Comparison of ENCODE assay signal across 12 cellular contexts in genomic region chr17:70905796-70906195, GRCh38.
DNase-seq lines count a peak whose midpoint lies in the region; ATAC-seq and TF ChIP-seq lines count a peak whose summit lies in the region.
"Had no signal": no experiment of that assay in that cellular context is flagged by ENCODE, and none has a peak within 500 bp of the region (broad histone marks: within the 10 kb centered on the region; RNA-seq: fewer than 3 reads in every experiment).

No MANE protein-coding gene starts in this region.

- no peak for ATAC-seq in omental fat pad (ENCODE audit: low FRiP score)
- no peak for ATAC-seq in activated CD8-positive, alpha-beta T cell treated with anti-CD3 and anti-CD28 coated beads for 36 hours
- ATAC-seq in GM21360 (IDR thresholded peaks at IDR 0.05; ENCODE audit: unreplicated experiment), result no peak
- ATAC-seq in stimulated activated naive CD8-positive, alpha-beta T cell treated with anti-CD3 and anti-CD28 coated beads, Interleukin-15, amount 100 ng/mL, for 72 hours, result no peak
- ATAC-seq: activated naive CD4-positive, alpha-beta T cell treated with anti-CD3 and anti-CD28 coated beads, Interleukin-2, amount 50 U/mL, for 72 hours; stimulated activated naive B cell treated with anti-CD40 and anti-IgM and Interleukin-4, amounts not matched to agents 10 μg/mL and 1 μg/mL and 100 μg/mL, for 72 hours had no signal

- no peak overlapping the region for H3K27ac Mint-ChIP-seq in Calu3 (ENCODE audit: unreplicated experiment)
- no peak overlapping the region for H3K27ac Mint-ChIP-seq in activated CD8-positive, alpha-beta T cell treated with anti-CD3 and anti-CD28 coated beads for 36 hours
- H3K27ac Mint-ChIP-seq in stimulated activated naive CD8-positive, alpha-beta T cell treated with anti-CD3 and anti-CD28 coated beads, Interleukin-15, amount 100 ng/mL, for 72 hours, result no peak overlapping the region
- H3K27ac Mint-ChIP-seq: activated naive CD4-positive, alpha-beta T cell treated with anti-CD3 and anti-CD28 coated beads, Interleukin-2, amount 50 U/mL, for 72 hours; stimulated activated naive B cell treated with anti-CD40 and anti-IgM and Interleukin-4, amounts not matched to agents 10 μg/mL and 1 μg/mL and 100 μg/mL, for 72 hours had no signal

- peaks cover 8% of the 10 kb centered on the region for H3K4me1 Mint-ChIP-seq in Calu3 (ENCODE audit: low read depth, unreplicated experiment)
- no peaks in the 10 kb centered on the region for H3K4me1 Mint-ChIP-seq in activated CD8-positive, alpha-beta T cell treated with anti-CD3 and anti-CD28 coated beads for 36 hours (ENCODE audit: low read depth)
- H3K4me1 Mint-ChIP-seq in stimulated activated naive CD8-positive, alpha-beta T cell treated with anti-CD3 and anti-CD28 coated beads, Interleukin-15, amount 100 ng/mL, for 72 hours, result no peaks in the 10 kb centered on the region
- H3K4me1 Mint-ChIP-seq: stimulated activated naive B cell treated with anti-CD40 and anti-IgM and Interleukin-4, amounts not matched to agents 10 μg/mL and 1 μg/mL and 100 μg/mL, for 72 hours had no signal

- H3K36me3 Mint-ChIP-seq in Calu3 (ENCODE audit: insufficient read depth, unreplicated experiment), result no peaks in the 10 kb centered on the region
- no peaks in the 10 kb centered on the region for H3K36me3 Mint-ChIP-seq in activated CD8-positive, alpha-beta T cell treated with anti-CD3 and anti-CD28 coated beads for 36 hours (ENCODE audit: low read depth)
- H3K36me3 Mint-ChIP-seq: stimulated activated naive B cell treated with anti-CD40 and anti-IgM and Interleukin-4, amounts not matched to agents 10 μg/mL and 1 μg/mL and 100 μg/mL, for 72 hours had no signal

- DNase-seq in Calu3 (peak; percentile 8), RKO (ENCODE audit: low spot score) (peak; percentile 50), fibroblast of peridontal ligament (ENCODE audit: extremely low read depth) (peak; percentile 99), myocyte (ENCODE audit: low read depth) (peak; percentile 77), omental fat pad (ENCODE audit: low spot score) (no peak)
- no peak for DNase-seq in activated CD8-positive, alpha-beta T cell treated with anti-CD3 and anti-CD28 coated beads for 36 hours
- DNase-seq in stimulated activated naive CD8-positive, alpha-beta T cell treated with anti-CD3 and anti-CD28 coated beads, Interleukin-15, amount 100 ng/mL, for 72 hours, result no peak
- DNase-seq: DMS153; retina; stimulated activated naive B cell treated with anti-CD40 and anti-IgM and Interleukin-4, amounts not matched to agents 10 μg/mL and 1 μg/mL and 100 μg/mL, for 72 hours had no signal

- BruUV-seq in Calu3 (replicated peaks; lab: Mats Ljungman, UMichigan), result no TSS peak

- H3K27me3 Mint-ChIP-seq in Calu3 (ENCODE audit: unreplicated experiment), result no peaks in the 10 kb centered on the region
- H3K27me3 Mint-ChIP-seq in activated CD8-positive, alpha-beta T cell treated with anti-CD3 and anti-CD28 coated beads for 36 hours, result no peaks in the 10 kb centered on the region
- H3K27me3 Mint-ChIP-seq in stimulated activated naive CD8-positive, alpha-beta T cell treated with anti-CD3 and anti-CD28 coated beads, Interleukin-15, amount 100 ng/mL, for 72 hours, result no peaks in the 10 kb centered on the region
- H3K27me3 Mint-ChIP-seq: stimulated activated naive B cell treated with anti-CD40 and anti-IgM and Interleukin-4, amounts not matched to agents 10 μg/mL and 1 μg/mL and 100 μg/mL, for 72 hours had no signal

- TF ChIP-seq CTCF in Calu3 (IDR thresholded peaks at IDR 0.05; ENCODE audit: unreplicated experiment) (no peak), omental fat pad (IDR thresholded peaks at IDR 0.05) (no peak)
- TF ChIP-seq CTCF in activated CD8-positive, alpha-beta T cell treated with anti-CD3 and anti-CD28 coated beads for 36 hours (IDR thresholded peaks at IDR 0.05), result no peak

- H3K4me3 Mint-ChIP-seq in Calu3 (ENCODE audit: low read depth, unreplicated experiment), result no peak overlapping the region
- no peak overlapping the region for H3K4me3 Mint-ChIP-seq in activated CD8-positive, alpha-beta T cell treated with anti-CD3 and anti-CD28 coated beads for 36 hours
- H3K4me3 Mint-ChIP-seq in stimulated activated naive CD8-positive, alpha-beta T cell treated with anti-CD3 and anti-CD28 coated beads, Interleukin-15, amount 100 ng/mL, for 72 hours, result no peak overlapping the region
- H3K4me3 Mint-ChIP-seq: stimulated activated naive B cell treated with anti-CD40 and anti-IgM and Interleukin-4, amounts not matched to agents 10 μg/mL and 1 μg/mL and 100 μg/mL, for 72 hours had no signal

- CTCF ChIA-PET in Calu3 (lab: Charles Lee), result no interaction called here
- CTCF ChIA-PET in activated CD8-positive, alpha-beta T cell treated with anti-CD3 and anti-CD28 coated beads for 36 hours (lab: Charles Lee), result no interaction called here

- intact Hi-C loops in Calu3 (cut with micrococcal nuclease; ENCODE audit: unreplicated experiment), result no loop called here
- intact Hi-C loops in activated CD8-positive, alpha-beta T cell treated with anti-CD3 and anti-CD28 coated beads for 36 hours (cut with micrococcal nuclease), result no loop called here

- H3K9me3 Mint-ChIP-seq in Calu3 (ENCODE audit: low read depth, unreplicated experiment), result peaks cover 3% of the 10 kb centered on the region
- H3K9me3 Mint-ChIP-seq in activated CD8-positive, alpha-beta T cell treated with anti-CD3 and anti-CD28 coated beads for 36 hours, result peaks cover 5% of the 10 kb centered on the region
- H3K9me3 Mint-ChIP-seq in stimulated activated naive CD8-positive, alpha-beta T cell treated with anti-CD3 and anti-CD28 coated beads, Interleukin-15, amount 100 ng/mL, for 72 hours, result peaks cover 0 to 10% of the 10 kb centered on the region in 2 donors

- POLR2A ChIA-PET in activated CD8-positive, alpha-beta T cell treated with anti-CD3 and anti-CD28 coated beads for 36 hours (lab: Charles Lee), result no interaction called here

Comparison
In these comparisons a context has a peak if more than half of its experiments do, and no peak if none do; other contexts are left out.
1. DNase-seq: peak in Calu3 (single experiment), RKO (single experiment), fibroblast of peridontal ligament (single experiment) and myocyte (single experiment); none in omental fat pad (single experiment), activated CD8-positive, alpha-beta T cell treated with anti-CD3 and anti-CD28 coated beads for 36 hours (single experiment) and stimulated activated naive CD8-positive, alpha-beta T cell treated with anti-CD3 and anti-CD28 coated beads, Interleukin-15, amount 100 ng/mL, for 72 hours (0 of 2).